In genomic region chr5:55994998-55995914, GRCh38 we compare ENCODE assay signal across 1 cellular context.
TF ChIP-seq lines count a peak whose summit lies in the region.

No MANE protein-coding gene starts in this region.

TF ChIP-seq in HepG2, 621 proteins besides CTCF, POLR2A, EP300 and RAD21 (continued from another document and continues in another):
- TF ChIP-seq PRDM10 (CRISPR knock-in tag; IDR thresholded peaks at IDR 0.05; ENCODE audit: low read depth): peak; percentile 98
- peak; percentile 42; the same call in 1 of the 2 replicates for TF ChIP-seq KDM5A (IDR thresholded peaks at IDR 0.05; ENCODE audit: borderline replicate concordance, low read length)
- TF ChIP-seq DMTF1 (CRISPR knock-in tag; IDR thresholded peaks at IDR 0.05): no peak
- TF ChIP-seq THAP7 (CRISPR knock-in tag; IDR thresholded peaks at IDR 0.05): peak; percentile 36
- TF ChIP-seq ZNF570 (CRISPR knock-in tag; IDR thresholded peaks at IDR 0.05; ENCODE audit: borderline replicate concordance): no peak; the same call in 1 of the 2 replicates
- no peak for TF ChIP-seq ZNF20 (CRISPR knock-in tag; IDR thresholded peaks at IDR 0.05)
- no peak for TF ChIP-seq ZNF7 (CRISPR knock-in tag; IDR thresholded peaks at IDR 0.05)
- 0 out of 2 replicates have a peak, but pooled peaks have one; percentile 80 for TF ChIP-seq RARG (CRISPR knock-in tag; IDR thresholded peaks at IDR 0.05; ENCODE audit: low read depth)
- TF ChIP-seq, protein P1, sequence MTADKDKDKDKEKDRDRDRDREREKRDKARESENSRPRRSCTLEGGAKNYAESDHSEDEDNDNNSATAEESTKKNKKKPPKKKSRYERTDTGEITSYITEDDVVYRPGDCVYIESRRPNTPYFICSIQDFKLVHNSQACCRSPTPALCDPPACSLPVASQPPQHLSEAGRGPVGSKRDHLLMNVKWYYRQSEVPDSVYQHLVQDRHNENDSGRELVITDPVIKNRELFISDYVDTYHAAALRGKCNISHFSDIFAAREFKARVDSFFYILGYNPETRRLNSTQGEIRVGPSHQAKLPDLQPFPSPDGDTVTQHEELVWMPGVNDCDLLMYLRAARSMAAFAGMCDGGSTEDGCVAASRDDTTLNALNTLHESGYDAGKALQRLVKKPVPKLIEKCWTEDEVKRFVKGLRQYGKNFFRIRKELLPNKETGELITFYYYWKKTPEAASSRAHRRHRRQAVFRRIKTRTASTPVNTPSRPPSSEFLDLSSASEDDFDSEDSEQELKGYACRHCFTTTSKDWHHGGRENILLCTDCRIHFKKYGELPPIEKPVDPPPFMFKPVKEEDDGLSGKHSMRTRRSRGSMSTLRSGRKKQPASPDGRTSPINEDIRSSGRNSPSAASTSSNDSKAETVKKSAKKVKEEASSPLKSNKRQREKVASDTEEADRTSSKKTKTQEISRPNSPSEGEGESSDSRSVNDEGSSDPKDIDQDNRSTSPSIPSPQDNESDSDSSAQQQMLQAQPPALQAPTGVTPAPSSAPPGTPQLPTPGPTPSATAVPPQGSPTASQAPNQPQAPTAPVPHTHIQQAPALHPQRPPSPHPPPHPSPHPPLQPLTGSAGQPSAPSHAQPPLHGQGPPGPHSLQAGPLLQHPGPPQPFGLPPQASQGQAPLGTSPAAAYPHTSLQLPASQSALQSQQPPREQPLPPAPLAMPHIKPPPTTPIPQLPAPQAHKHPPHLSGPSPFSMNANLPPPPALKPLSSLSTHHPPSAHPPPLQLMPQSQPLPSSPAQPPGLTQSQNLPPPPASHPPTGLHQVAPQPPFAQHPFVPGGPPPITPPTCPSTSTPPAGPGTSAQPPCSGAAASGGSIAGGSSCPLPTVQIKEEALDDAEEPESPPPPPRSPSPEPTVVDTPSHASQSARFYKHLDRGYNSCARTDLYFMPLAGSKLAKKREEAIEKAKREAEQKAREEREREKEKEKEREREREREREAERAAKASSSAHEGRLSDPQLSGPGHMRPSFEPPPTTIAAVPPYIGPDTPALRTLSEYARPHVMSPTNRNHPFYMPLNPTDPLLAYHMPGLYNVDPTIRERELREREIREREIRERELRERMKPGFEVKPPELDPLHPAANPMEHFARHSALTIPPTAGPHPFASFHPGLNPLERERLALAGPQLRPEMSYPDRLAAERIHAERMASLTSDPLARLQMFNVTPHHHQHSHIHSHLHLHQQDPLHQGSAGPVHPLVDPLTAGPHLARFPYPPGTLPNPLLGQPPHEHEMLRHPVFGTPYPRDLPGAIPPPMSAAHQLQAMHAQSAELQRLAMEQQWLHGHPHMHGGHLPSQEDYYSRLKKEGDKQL (CRISPR knock-in tag; IDR thresholded peaks at IDR 0.05; ENCODE audit: low read depth): peak; percentile 32; the same call in 1 of the 2 replicates
- peak; percentile 67; the same call in 1 of the 2 replicates for TF ChIP-seq HDAC1 (CRISPR knock-in tag; IDR thresholded peaks at IDR 0.05)
- TF ChIP-seq ZNF264 (CRISPR knock-in tag; IDR thresholded peaks at IDR 0.05): no peak
- TF ChIP-seq MZF1 (CRISPR knock-in tag; IDR thresholded peaks at IDR 0.05; ENCODE audit: borderline replicate concordance): no peak
- no peak for TF ChIP-seq ZFP1 (CRISPR knock-in tag; IDR thresholded peaks at IDR 0.05)
- no peak for TF ChIP-seq ZNF83 (CRISPR knock-in tag; IDR thresholded peaks at IDR 0.05; ENCODE audit: borderline replicate concordance)
- TF ChIP-seq ZSCAN30 (CRISPR knock-in tag; IDR thresholded peaks at IDR 0.05): peak; percentile 44; the same call in 1 of the 2 replicates
- TF ChIP-seq ZMYM3 (CRISPR knock-in tag; IDR thresholded peaks at IDR 0.05): peak; percentile 82
- no peak for TF ChIP-seq ZNF17 (CRISPR knock-in tag; IDR thresholded peaks at IDR 0.05)
- peak; percentile 87 for TF ChIP-seq BCL6 (CRISPR knock-in tag; IDR thresholded peaks at IDR 0.05)
- TF ChIP-seq ZMYM4 (CRISPR knock-in tag; IDR thresholded peaks at IDR 0.05): peak; percentile 92
- TF ChIP-seq, protein P2, sequence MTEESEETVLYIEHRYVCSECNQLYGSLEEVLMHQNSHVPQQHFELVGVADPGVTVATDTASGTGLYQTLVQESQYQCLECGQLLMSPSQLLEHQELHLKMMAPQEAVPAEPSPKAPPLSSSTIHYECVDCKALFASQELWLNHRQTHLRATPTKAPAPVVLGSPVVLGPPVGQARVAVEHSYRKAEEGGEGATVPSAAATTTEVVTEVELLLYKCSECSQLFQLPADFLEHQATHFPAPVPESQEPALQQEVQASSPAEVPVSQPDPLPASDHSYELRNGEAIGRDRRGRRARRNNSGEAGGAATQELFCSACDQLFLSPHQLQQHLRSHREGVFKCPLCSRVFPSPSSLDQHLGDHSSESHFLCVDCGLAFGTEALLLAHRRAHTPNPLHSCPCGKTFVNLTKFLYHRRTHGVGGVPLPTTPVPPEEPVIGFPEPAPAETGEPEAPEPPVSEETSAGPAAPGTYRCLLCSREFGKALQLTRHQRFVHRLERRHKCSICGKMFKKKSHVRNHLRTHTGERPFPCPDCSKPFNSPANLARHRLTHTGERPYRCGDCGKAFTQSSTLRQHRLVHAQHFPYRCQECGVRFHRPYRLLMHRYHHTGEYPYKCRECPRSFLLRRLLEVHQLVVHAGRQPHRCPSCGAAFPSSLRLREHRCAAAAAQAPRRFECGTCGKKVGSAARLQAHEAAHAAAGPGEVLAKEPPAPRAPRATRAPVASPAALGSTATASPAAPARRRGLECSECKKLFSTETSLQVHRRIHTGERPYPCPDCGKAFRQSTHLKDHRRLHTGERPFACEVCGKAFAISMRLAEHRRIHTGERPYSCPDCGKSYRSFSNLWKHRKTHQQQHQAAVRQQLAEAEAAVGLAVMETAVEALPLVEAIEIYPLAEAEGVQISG (CRISPR knock-in tag; IDR thresholded peaks at IDR 0.05): no peak; the same call in 1 of the 2 replicates
- TF ChIP-seq ZNF629 (CRISPR knock-in tag; conservative IDR thresholded peaks at IDR 0.05): no peak
- TF ChIP-seq FOSL1 (CRISPR knock-in tag; IDR thresholded peaks at IDR 0.05; ENCODE audit: borderline replicate concordance): no peak; the same call in 1 of the 2 replicates
- TF ChIP-seq ZBTB34 (CRISPR knock-in tag; IDR thresholded peaks at IDR 0.05): 0 out of 2 replicates have a peak, but pooled peaks have one; percentile 13
- peak; percentile 13; the same call in 1 of the 2 replicates for TF ChIP-seq ZFP82 (CRISPR knock-in tag; IDR thresholded peaks at IDR 0.05; ENCODE audit: borderline replicate concordance)
- TF ChIP-seq, protein P3, sequence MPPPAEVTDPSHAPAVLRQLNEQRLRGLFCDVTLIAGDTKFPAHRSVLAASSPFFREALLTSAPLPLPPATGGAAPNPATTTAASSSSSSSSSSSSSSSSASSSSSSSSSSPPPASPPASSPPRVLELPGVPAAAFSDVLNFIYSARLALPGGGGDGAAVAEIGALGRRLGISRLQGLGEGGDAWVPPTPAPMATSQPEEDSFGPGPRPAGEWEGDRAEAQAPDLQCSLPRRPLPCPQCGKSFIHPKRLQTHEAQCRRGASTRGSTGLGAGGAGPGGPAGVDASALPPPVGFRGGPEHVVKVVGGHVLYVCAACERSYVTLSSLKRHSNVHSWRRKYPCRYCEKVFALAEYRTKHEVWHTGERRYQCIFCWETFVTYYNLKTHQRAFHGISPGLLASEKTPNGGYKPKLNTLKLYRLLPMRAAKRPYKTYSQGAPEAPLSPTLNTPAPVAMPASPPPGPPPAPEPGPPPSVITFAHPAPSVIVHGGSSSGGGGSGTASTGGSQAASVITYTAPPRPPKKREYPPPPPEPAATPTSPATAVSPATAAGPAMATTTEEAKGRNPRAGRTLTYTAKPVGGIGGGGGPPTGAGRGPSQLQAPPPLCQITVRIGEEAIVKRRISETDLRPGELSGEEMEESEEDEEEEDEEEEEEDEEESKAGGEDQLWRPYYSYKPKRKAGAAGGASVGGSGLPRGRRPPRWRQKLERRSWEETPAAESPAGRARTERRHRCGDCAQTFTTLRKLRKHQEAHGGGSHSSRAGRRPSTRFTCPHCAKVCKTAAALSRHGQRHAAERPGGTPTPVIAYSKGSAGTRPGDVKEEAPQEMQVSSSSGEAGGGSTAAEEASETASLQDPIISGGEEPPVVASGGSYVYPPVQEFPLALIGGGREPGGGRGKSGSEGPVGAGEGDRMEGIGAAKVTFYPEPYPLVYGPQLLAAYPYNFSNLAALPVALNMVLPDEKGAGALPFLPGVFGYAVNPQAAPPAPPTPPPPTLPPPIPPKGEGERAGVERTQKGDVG (CRISPR knock-in tag; IDR thresholded peaks at IDR 0.05; ENCODE audit: borderline replicate concordance): peak; percentile 90
- TF ChIP-seq ZNF549 (CRISPR knock-in tag; IDR thresholded peaks at IDR 0.05): no peak
- no peak for TF ChIP-seq ZFP90 (CRISPR knock-in tag; IDR thresholded peaks at IDR 0.05; ENCODE audit: borderline replicate concordance)
- no peak for TF ChIP-seq NBN (conservative IDR thresholded peaks at IDR 0.05)
- no peak for TF ChIP-seq ZNF530 (CRISPR knock-in tag; IDR thresholded peaks at IDR 0.05; ENCODE audit: low read depth)
- no peak for TF ChIP-seq ZNF557 (CRISPR knock-in tag; IDR thresholded peaks at IDR 0.05)
- TF ChIP-seq SP140L (CRISPR knock-in tag; IDR thresholded peaks at IDR 0.05; ENCODE audit: borderline replicate concordance): no peak
- TF ChIP-seq, protein P4, sequence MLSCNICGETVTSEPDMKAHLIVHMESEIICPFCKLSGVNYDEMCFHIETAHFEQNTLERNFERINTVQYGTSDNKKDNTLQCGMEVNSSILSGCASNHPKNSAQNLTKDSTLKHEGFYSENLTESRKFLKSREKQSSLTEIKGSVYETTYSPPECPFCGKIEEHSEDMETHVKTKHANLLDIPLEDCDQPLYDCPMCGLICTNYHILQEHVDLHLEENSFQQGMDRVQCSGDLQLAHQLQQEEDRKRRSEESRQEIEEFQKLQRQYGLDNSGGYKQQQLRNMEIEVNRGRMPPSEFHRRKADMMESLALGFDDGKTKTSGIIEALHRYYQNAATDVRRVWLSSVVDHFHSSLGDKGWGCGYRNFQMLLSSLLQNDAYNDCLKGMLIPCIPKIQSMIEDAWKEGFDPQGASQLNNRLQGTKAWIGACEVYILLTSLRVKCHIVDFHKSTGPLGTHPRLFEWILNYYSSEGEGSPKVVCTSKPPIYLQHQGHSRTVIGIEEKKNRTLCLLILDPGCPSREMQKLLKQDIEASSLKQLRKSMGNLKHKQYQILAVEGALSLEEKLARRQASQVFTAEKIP (CRISPR knock-in tag; IDR thresholded peaks at IDR 0.05; ENCODE audit: borderline replicate concordance): no peak
- peak; percentile 35; the same call in 1 of the 2 replicates for TF ChIP-seq ZSCAN21 (CRISPR knock-in tag; IDR thresholded peaks at IDR 0.05; ENCODE audit: borderline replicate concordance)
- TF ChIP-seq, protein P5, sequence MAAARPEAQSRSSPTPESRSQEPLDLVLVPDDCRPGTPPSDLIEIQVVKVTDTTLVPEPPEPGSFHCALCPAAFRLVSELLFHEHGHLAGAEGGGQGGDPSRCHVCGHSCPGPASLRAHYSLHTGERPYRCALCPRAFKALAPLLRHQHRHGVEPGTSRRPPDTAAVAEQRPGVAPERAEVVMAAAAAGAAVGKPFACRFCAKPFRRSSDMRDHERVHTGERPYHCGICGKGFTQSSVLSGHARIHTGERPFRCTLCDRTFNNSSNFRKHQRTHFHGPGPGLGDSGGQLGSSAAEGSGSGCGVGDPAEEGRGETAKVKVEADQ (CRISPR knock-in tag; IDR thresholded peaks at IDR 0.05; ENCODE audit: borderline replicate concordance): 0 out of 2 replicates have a peak, but pooled peaks have one; percentile 18
